Comparison of ENCODE assay signal across 10 cellular contexts in genomic region chr13:29125145-29125933, GRCh38.
DNase-seq lines count a peak whose midpoint lies in the region; ATAC-seq and TF ChIP-seq lines count a peak whose summit lies in the region.
"Had no signal": no experiment of that assay in that cellular context is flagged by ENCODE, and none has a peak within 500 bp of the region (broad histone marks: within the 10 kb centered on the region; RNA-seq: fewer than 3 reads in every experiment).

No MANE protein-coding gene starts in this region.

- intact Hi-C loops in mammary epithelial cell (cut with micrococcal nuclease): no loop called here
- intact Hi-C loops in esophagus squamous epithelium (cut with DNase I): no loop called here

- H3K4me2 ChIP-seq in mammary epithelial cell (ENCODE audit: insufficient read depth, low read depth, low read length): no peak overlapping the region

- no peaks in the 10 kb centered on the region for H3K79me2 ChIP-seq in mammary epithelial cell (ENCODE audit: insufficient read depth, low read length)

- no TSS peak for BruUV-seq in mammary epithelial cell (replicated peaks; lab: Mats Ljungman, UMichigan)

- H4K20me1 ChIP-seq in mammary epithelial cell (ENCODE audit: insufficient read depth, low read length): no peaks in the 10 kb centered on the region

- TF ChIP-seq CTCF in GM13976 (IDR thresholded peaks at IDR 0.05; ENCODE audit: borderline replicate concordance, control extremely low read depth, extremely low read depth, insufficient read depth, missing control alignments) (no peak), mammary epithelial cell (conservative IDR thresholded peaks at IDR 0.05 in 1 of 2, IDR thresholded peaks at IDR 0.05 in 1 of 2; ENCODE audit: extremely low read depth in 1 of 2, insufficient read depth in 1 of 2, low read depth in 1 of 2, low read length in 2 of 2) (no peak), esophagus squamous epithelium (IDR thresholded peaks at IDR 0.05) (no peak)

- H3K4me3 ChIP-seq in mammary epithelial cell (replicated peaks in 1 of 3; ENCODE audit: insufficient read depth in 1 of 3, low read depth in 2 of 3, low read length in 3 of 3) (no peak overlapping the region), esophagus squamous epithelium (no peak overlapping the region)

- in situ Hi-C loops in GM13976 (cut with MboI; ENCODE audit: low sequenced_read_pairs, unreplicated experiment) (no loop called here), mammary epithelial cell (cut with MboI; ENCODE audit: low sequenced_read_pairs in 2 of 2) (no loop called here)

- 0% methylated on average over 5 of the region's 5 CpGs for WGBS in mammary epithelial cell (ENCODE audit: low coverage, missing lambda C conversion rate)
- WGBS in esophagus squamous epithelium, 2 donors: 21 to 30% methylated on average over 5 of the region's 5 CpGs

- dilution Hi-C loops in mammary epithelial cell (cut with HindIII; ENCODE audit: low sequenced_read_pairs): no loop called here

- H3K27me3 ChIP-seq in mammary epithelial cell (ENCODE audit: insufficient read depth, low read length): no peaks in the 10 kb centered on the region
- no peaks in the 10 kb centered on the region for H3K27me3 ChIP-seq in esophagus squamous epithelium

- CTCF ChIA-PET in mammary epithelial cell (lab: Charles Lee; ENCODE audit: low non-redundant PET): no interaction called here

- peak; percentile 40 for DNase-seq in GM13976 (ENCODE audit: low spot score)
- DNase-seq in amniotic epithelial cell (ENCODE audit: low read depth): peak; percentile 49
- no peak for DNase-seq in mammary epithelial cell
- DNase-seq in esophagus squamous epithelium (lab: John Stamatoyannopoulos, UW): no peak
- DNase-seq in foreskin melanocyte: no peak
- DNase-seq in NK-92 (lab: John Stamatoyannopoulos, UW; ENCODE audit: unreplicated experiment): no peak
- DNase-seq: islet precursor cell had no signal

- H2AFZ ChIP-seq in mammary epithelial cell (ENCODE audit: low read depth, low read length): no peak overlapping the region

- TF ChIP-seq POLR2A in esophagus squamous epithelium (IDR thresholded peaks at IDR 0.05): no peak

- H3K9me3 ChIP-seq in mammary epithelial cell (replicated peaks; ENCODE audit: insufficient read depth, low read length) (peaks cover 26% of the 10 kb centered on the region), esophagus squamous epithelium (no peaks in the 10 kb centered on the region)

- H3K27ac ChIP-seq in mammary epithelial cell (ENCODE audit: insufficient read depth, low read depth, low read length) (no peak overlapping the region), esophagus squamous epithelium (no peak overlapping the region)
- H3K27ac ChIP-seq: VCaP had no signal

- H3K4me1 ChIP-seq in mammary epithelial cell (ENCODE audit: insufficient read depth, low read length) (no peaks in the 10 kb centered on the region), esophagus squamous epithelium (no peaks in the 10 kb centered on the region)

- H3K9ac ChIP-seq in mammary epithelial cell (ENCODE audit: insufficient read depth, low read length): no peak overlapping the region

- ATAC-seq in GM19395 (IDR thresholded peaks at IDR 0.05; ENCODE audit: unreplicated experiment): peak; percentile 72
- ATAC-seq in HG03064 (IDR thresholded peaks at IDR 0.05; ENCODE audit: low read depth, unreplicated experiment): peak; percentile 84

- no peaks in the 10 kb centered on the region for H3K36me3 ChIP-seq in mammary epithelial cell (ENCODE audit: insufficient read depth, low read length)
- H3K36me3 ChIP-seq in esophagus squamous epithelium: no peaks in the 10 kb centered on the region

Comparison
In these comparisons a context has a peak if more than half of its experiments do, and no peak if none do; other contexts are left out.
1. DNase-seq: peak in GM13976 (single experiment) and amniotic epithelial cell (single experiment); none in mammary epithelial cell (single experiment), esophagus squamous epithelium (single experiment), foreskin melanocyte (single experiment) and NK-92 (single experiment).